ENCODE assay signal across 10 cellular contexts in genomic region chr5:61450170-61450815, GRCh38.
DNase-seq lines count a peak whose midpoint lies in the region; ATAC-seq and TF ChIP-seq lines count a peak whose summit lies in the region.
"Had no signal": no experiment of that assay in that cellular context is flagged by ENCODE, and none has a peak within 500 bp of the region (broad histone marks: within the 10 kb centered on the region; RNA-seq: fewer than 3 reads in every experiment).

No MANE protein-coding gene starts in this region.

- DNase-seq in DMS79 (lab: John Stamatoyannopoulos, UW) (peak; percentile 57), DMS79 treated with DMSO at 0.1 percent for 48 hours (lab: John Stamatoyannopoulos, UW) (no peak), cardiac fibroblast (ENCODE audit: low read depth in 2 of 2) (peak; percentile 86 to 89), kidney glomerular epithelial cell (lab: John Stamatoyannopoulos, UW) (peak; percentile 81), transverse colon (no peak), SIG-M5 treated with dmso at 0.1 percent for 504 hours (lab: John Stamatoyannopoulos, UW; ENCODE audit: unreplicated experiment) (no peak)
- DNase-seq: effector memory CD4-positive, alpha-beta T cell had no signal

- H3K4me3 ChIP-seq in cardiac fibroblast (replicated peaks in 1 of 2; ENCODE audit: low read depth in 2 of 2, low read length in 2 of 2) (no peak overlapping the region), transverse colon (no peak overlapping the region)
- H3K4me3 ChIP-seq: HAP-1 had no signal

- peaks cover 0 to 6% of the 10 kb centered on the region in 2 donors for H3K9me3 ChIP-seq in transverse colon
- H3K9me3 ChIP-seq: HAP-1 had no signal

- intact Hi-C loops in transverse colon (cut with DNase I; ENCODE audit: low total_unique reads) = no loop called here

- H3K27ac ChIP-seq in transverse colon = peak overlapping the region; percentile 46 to 69 (median 66)

- in situ Hi-C loops in transverse colon (cut with MboI; ENCODE audit: low pct_ligation_motif_present in 1 of 4, low pct_unique_long_range_greater_than_20kb in 1 of 4, low sequenced_read_pairs in 3 of 4) = no loop called here

- H3K36me3 ChIP-seq in transverse colon = no peaks in the 10 kb centered on the region
- H3K36me3 ChIP-seq: HAP-1 had no signal

- no peak for TF ChIP-seq POLR2A in transverse colon (IDR thresholded peaks at IDR 0.05)

- no peaks in the 10 kb centered on the region for H3K27me3 ChIP-seq in transverse colon

- 40 to 58% methylated on average over 1 of the region's 1 CpG for WGBS in transverse colon (ENCODE audit: low coverage in 1 of 2), 2 donors

- ATAC-seq in GM21515 (IDR thresholded peaks at IDR 0.05; ENCODE audit: unreplicated experiment) (no peak), HG03045 (IDR thresholded peaks at IDR 0.05; ENCODE audit: unreplicated experiment) (no peak)

- peaks cover 11 to 28% (median 20%) of the 10 kb centered on the region in 4 donors for H3K4me1 ChIP-seq in transverse colon
- H3K4me1 ChIP-seq: HAP-1 had no signal

- no peak for TF ChIP-seq CTCF in cardiac fibroblast (IDR thresholded peaks at IDR 0.05; ENCODE audit: low read depth, low read length)
- no peak for TF ChIP-seq CTCF in transverse colon (IDR thresholded peaks at IDR 0.05)

- no peak for TF ChIP-seq EP300 in transverse colon (IDR thresholded peaks at IDR 0.05; ENCODE audit: low read depth)

Comparison
In these comparisons a context has a peak if more than half of its experiments do, and no peak if none do; other contexts are left out.
1. DNase-seq: peak in DMS79 (single experiment), cardiac fibroblast (2 of 2) and kidney glomerular epithelial cell (single experiment); none in DMS79 treated with DMSO at 0.1 percent for 48 hours (single experiment), transverse colon (single experiment) and SIG-M5 treated with dmso at 0.1 percent for 504 hours (single experiment).